ENCODE assay signal across 8 cellular contexts in genomic region chr7:67114483-67115246, GRCh38.
DNase-seq lines count a peak whose midpoint lies in the region; ATAC-seq and TF ChIP-seq lines count a peak whose summit lies in the region.
"Not testable (repeated sequence)": the region's sequence is repeated elsewhere in the genome, so short reads cannot be mapped to it uniquely, and the experiment has no call there.

No MANE protein-coding gene starts in this region.

- TF ChIP-seq POLR2A in vagina (IDR thresholded peaks at IDR 0.05): not testable (repeated sequence)

- not testable (repeated sequence) for H3K4me1 Mint-ChIP-seq in HFFc6 (ENCODE audit: low read depth); activated T-cell treated with anti-CD3 and anti-CD28 coated beads, Interleukin-2, amount 50 U/mL, for 24 hours (ENCODE audit: low read depth); central memory CD8-positive, alpha-beta T cell

- not testable (repeated sequence) for H3K79me2 ChIP-seq in hepatocyte

- peaks cover 14% of the 10 kb centered on the region for H3K36me3 Mint-ChIP-seq in HFFc6 (ENCODE audit: low read depth)
- H3K36me3 Mint-ChIP-seq in activated T-cell treated with anti-CD3 and anti-CD28 coated beads, Interleukin-2, amount 50 U/mL, for 24 hours (ENCODE audit: low read depth): peaks cover 54% of the 10 kb centered on the region
- peaks cover 28% of the 10 kb centered on the region for H3K36me3 Mint-ChIP-seq in central memory CD8-positive, alpha-beta T cell (ENCODE audit: insufficient read depth)

- H3K27ac ChIP-seq in hepatocyte: peak overlapping the region; percentile 15
- H3K27ac ChIP-seq in vagina: peak overlapping the region; percentile 0

- not testable (repeated sequence) for H4K20me1 ChIP-seq in hepatocyte (ENCODE audit: insufficient read depth, poor library complexity, severe bottlenecking)

- not testable (repeated sequence) for TF ChIP-seq CTCF in HFFc6 (IDR thresholded peaks at IDR 0.05); fibroblast of pulmonary artery (IDR thresholded peaks at IDR 0.05; ENCODE audit: low read length, missing control alignments); hepatocyte (IDR thresholded peaks at IDR 0.05; ENCODE audit: poor library complexity); mucosa of descending colon (IDR thresholded peaks at IDR 0.05); vagina (IDR thresholded peaks at IDR 0.05)

- H3K9me3 ChIP-seq in hepatocyte (ENCODE audit: low read depth); mucosa of descending colon; vagina: not testable (repeated sequence)

- not testable (repeated sequence) for H3K36me3 ChIP-seq in hepatocyte (replicated peaks; ENCODE audit: insufficient read depth, low read depth); mucosa of descending colon (ENCODE audit: low read depth); vagina

- H3K4me3 Mint-ChIP-seq in HFFc6; activated T-cell treated with anti-CD3 and anti-CD28 coated beads, Interleukin-2, amount 50 U/mL, for 24 hours; central memory CD8-positive, alpha-beta T cell: not testable (repeated sequence)

- not testable (repeated sequence) for H2AFZ ChIP-seq in hepatocyte

- not testable (repeated sequence) for H3K4me3 ChIP-seq in fibroblast of pulmonary artery (replicated peaks; ENCODE audit: low read depth, low read length); hepatocyte; mucosa of descending colon; vagina

- H3K4me1 ChIP-seq in hepatocyte (ENCODE audit: insufficient read depth); mucosa of descending colon (ENCODE audit: low read depth); vagina: not testable (repeated sequence)

- ATAC-seq in central memory CD8-positive, alpha-beta T cell (replicated peaks; ENCODE audit: extremely low read depth, poor library complexity, severe bottlenecking): not testable (repeated sequence)
- peak; percentile 52 for ATAC-seq in mucosa of descending colon

- not testable (repeated sequence) for H3K4me2 ChIP-seq in hepatocyte

- intact Hi-C loops in mucosa of descending colon (cut with DNase I, micrococcal nuclease); vagina (cut with DNase I): not testable (repeated sequence)

- DNase-seq in AG08396 (ENCODE audit: low spot score) (peak; percentile 9), HFFc6 (peak; percentile 29), fibroblast of pulmonary artery (ENCODE audit: low read depth) (peak; percentile 50)
- not testable (repeated sequence) for DNase-seq in activated T-cell treated with anti-CD3 and anti-CD28 coated beads, Interleukin-2, amount 50 U/mL, for 24 hours; central memory CD8-positive, alpha-beta T cell (ENCODE audit: low spot score in 2 of 2); hepatocyte (ENCODE audit: low spot score); mucosa of descending colon; vagina (ENCODE audit: extremely low spot score in 2 of 2)

- not testable (repeated sequence) for H3K9me3 Mint-ChIP-seq in HFFc6; activated T-cell treated with anti-CD3 and anti-CD28 coated beads, Interleukin-2, amount 50 U/mL, for 24 hours; central memory CD8-positive, alpha-beta T cell

- H3K27me3 Mint-ChIP-seq in HFFc6 (ENCODE audit: insufficient read depth); activated T-cell treated with anti-CD3 and anti-CD28 coated beads, Interleukin-2, amount 50 U/mL, for 24 hours; central memory CD8-positive, alpha-beta T cell: not testable (repeated sequence)

- not testable (repeated sequence) for H3K9me2 ChIP-seq in hepatocyte (replicated peaks; ENCODE audit: insufficient read depth)

- not testable (repeated sequence) for H3K27me3 ChIP-seq in hepatocyte, vagina

- H3K27ac Mint-ChIP-seq in HFFc6: peak overlapping the region; percentile 5; the same call in 1 of the 2 replicates
- peak overlapping the region; percentile 31 for H3K27ac Mint-ChIP-seq in activated T-cell treated with anti-CD3 and anti-CD28 coated beads, Interleukin-2, amount 50 U/mL, for 24 hours
- peak overlapping the region; percentile 11 for H3K27ac Mint-ChIP-seq in central memory CD8-positive, alpha-beta T cell (ENCODE audit: low read depth)
